ENCODE assay signal across 10 cellular contexts in the genomic region with DNA sequence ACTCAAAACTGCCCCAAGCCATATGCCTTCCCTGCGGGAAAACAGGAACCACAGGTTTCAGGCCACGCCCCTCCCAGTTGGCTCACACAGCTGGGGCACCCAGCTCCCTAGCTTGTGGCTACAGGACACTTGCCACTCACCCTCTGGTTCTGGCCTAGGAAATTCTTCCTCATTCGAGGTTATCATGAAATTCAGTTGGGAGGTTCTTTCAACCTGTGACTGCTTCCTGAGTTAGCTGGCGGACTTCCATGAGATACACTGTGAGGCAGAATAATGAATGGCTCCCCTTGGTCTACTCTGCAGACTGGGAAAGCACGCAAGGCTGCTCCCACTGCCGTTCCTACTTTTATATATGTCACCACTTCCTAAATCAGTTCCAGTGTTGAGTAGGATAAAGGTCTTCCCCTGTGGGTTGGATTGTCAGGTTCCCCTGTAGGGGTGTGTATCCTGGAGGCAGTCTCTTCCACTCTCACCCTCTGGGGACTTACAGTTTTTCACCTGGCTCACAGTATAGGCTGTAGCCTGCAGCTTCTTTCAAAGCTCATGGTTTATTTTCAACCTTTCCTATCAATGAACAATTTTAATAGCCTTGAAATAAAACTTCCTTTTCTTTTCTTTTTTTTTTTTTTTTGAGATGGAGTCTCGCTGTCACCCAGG. TPM values are rescaled to one million over a fixed set of nuclear protein-coding genes. Genes with fewer than 3 reads are reported as not detected.
DNase-seq lines count a peak whose midpoint lies in the region; ATAC-seq, FAIRE-seq and TF ChIP-seq lines count a peak whose summit lies in the region.
"Had no signal": no experiment of that assay in that cellular context is flagged by ENCODE, and none has a peak within 500 bp of the region (broad histone marks: within the 10 kb centered on the region; RNA-seq: fewer than 3 reads in every experiment).

No MANE protein-coding gene starts in this region.

- H3K27ac ChIP-seq in GM23248: no peak overlapping the region
- H3K27ac ChIP-seq in mucosa of rectum (ENCODE audit: low read depth in 2 of 2, low read length in 2 of 2): peak overlapping the region; percentile 85

- ATAC-seq in HG03045 (IDR thresholded peaks at IDR 0.05; ENCODE audit: unreplicated experiment): no peak
- ATAC-seq in natural killer cell treated with Interleukin-12 subunit alpha and Interleukin-12 subunit beta and Interleukin-15 and Interleukin-18, amount 100 ng/mL, for 72 hours: no peak
- no peak for ATAC-seq in GM21529 (IDR thresholded peaks at IDR 0.05; ENCODE audit: unreplicated experiment)

- in situ Hi-C loops in GM23248 (cut with MboI): no loop called here

- H3K27me3 Mint-ChIP-seq in natural killer cell treated with Interleukin-12 subunit alpha and Interleukin-12 subunit beta and Interleukin-15 and Interleukin-18, amount 100 ng/mL, for 72 hours: no peaks in the 10 kb centered on the region
- H3K27me3 Mint-ChIP-seq: activated CD4-positive, alpha-beta memory T cell treated with anti-CD3 and anti-CD28 coated beads, Interleukin-2, amount 10 ng/mL, durations not matched to agents 7 days and 5 days had no signal

- peaks cover 9% of the 10 kb centered on the region; the same call in 1 of the 2 replicates for H3K79me2 ChIP-seq in GM23248 (ENCODE audit: insufficient read depth)

- no peaks in the 10 kb centered on the region for H3K27me3 ChIP-seq in GM23248 (replicated peaks; ENCODE audit: insufficient read depth)
- no peaks in the 10 kb centered on the region for H3K27me3 ChIP-seq in bronchial epithelial cell (ENCODE audit: control insufficient read depth, insufficient read depth, low read length)
- H3K27me3 ChIP-seq in mucosa of rectum (ENCODE audit: control insufficient read depth in 2 of 2, insufficient read depth in 2 of 2, low read length in 2 of 2): no peaks in the 10 kb centered on the region

- H3K27ac Mint-ChIP-seq in natural killer cell treated with Interleukin-12 subunit alpha and Interleukin-12 subunit beta and Interleukin-15 and Interleukin-18, amount 100 ng/mL, for 72 hours: no peak overlapping the region
- H3K27ac Mint-ChIP-seq: activated CD4-positive, alpha-beta memory T cell treated with anti-CD3 and anti-CD28 coated beads, Interleukin-2, amount 10 ng/mL, durations not matched to agents 7 days and 5 days; mesothelial cell of epicardium had no signal

- no peaks in the 10 kb centered on the region for H3F3A ChIP-seq in GM23248 (ENCODE audit: insufficient read depth)

- peaks cover 11 to 27% of the 10 kb centered on the region in 2 donors for H3K4me1 Mint-ChIP-seq in natural killer cell treated with Interleukin-12 subunit alpha and Interleukin-12 subunit beta and Interleukin-15 and Interleukin-18, amount 100 ng/mL, for 72 hours (ENCODE audit: low read depth in 2 of 2)

- no peaks in the 10 kb centered on the region for H3K9me2 ChIP-seq in GM23248 (ENCODE audit: insufficient read depth)

- 77 to 83% methylated on average over 7 of the region's 7 CpGs for WGBS in GM23248 (ENCODE audit: low coverage in 1 of 2, low lambda C conversion rate in 2 of 2, missing lambda C conversion rate in 2 of 2), 2 experiments

- no peaks in the 10 kb centered on the region for H4K20me1 ChIP-seq in GM23248 (ENCODE audit: insufficient read depth)

- no peak overlapping the region for H3K4me3 ChIP-seq in GM23248
- H3K4me3 ChIP-seq in bronchial epithelial cell (ENCODE audit: low read depth, low read length): no peak overlapping the region
- peak overlapping the region in 1 of 2 donors; percentile 7 for H3K4me3 ChIP-seq in mucosa of rectum (ENCODE audit: low read length in 2 of 2)

- H3K36me3 ChIP-seq in GM23248 (ENCODE audit: low read depth): peaks cover 5% of the 10 kb centered on the region; the same call in 1 of the 2 replicates
- H3K36me3 ChIP-seq in bronchial epithelial cell (ENCODE audit: control insufficient read depth, insufficient read depth, low read length): no peaks in the 10 kb centered on the region
- peaks cover 0 to 4% of the 10 kb centered on the region in 2 donors for H3K36me3 ChIP-seq in mucosa of rectum (ENCODE audit: control insufficient read depth in 2 of 2, insufficient read depth in 2 of 2, low read length in 2 of 2)

- DNase-seq in GM23248 (peak; percentile 1), NCI-H2107 (lab: John Stamatoyannopoulos, UW) (peak; percentile 4), bronchial epithelial cell (ENCODE audit: low read depth) (peak; percentile 90), NCI-H524 treated with DMSO at 0.1 percent for 48 hours (lab: John Stamatoyannopoulos, UW) (no peak)
- DNase-seq in natural killer cell treated with Interleukin-12 subunit alpha and Interleukin-12 subunit beta and Interleukin-15 and Interleukin-18, amount 100 ng/mL, for 72 hours (ENCODE audit: low spot score): no peak

- FAIRE-seq in bronchial epithelial cell (lab: Jason Lieb, UNC): peak; percentile 70

- H3K9ac ChIP-seq in GM23248 (no peak overlapping the region), mucosa of rectum (ENCODE audit: low read depth in 1 of 2, low read length in 2 of 2) (peak overlapping the region in 1 of 2 donors; percentile 38)

- no peaks in the 10 kb centered on the region for H3K36me3 Mint-ChIP-seq in natural killer cell treated with Interleukin-12 subunit alpha and Interleukin-12 subunit beta and Interleukin-15 and Interleukin-18, amount 100 ng/mL, for 72 hours

- no peak overlapping the region for H3K4me2 ChIP-seq in GM23248 (ENCODE audit: unreplicated experiment)

- H3K4me3 Mint-ChIP-seq in natural killer cell treated with Interleukin-12 subunit alpha and Interleukin-12 subunit beta and Interleukin-15 and Interleukin-18, amount 100 ng/mL, for 72 hours: no peak overlapping the region
- H3K4me3 Mint-ChIP-seq: activated CD4-positive, alpha-beta memory T cell treated with anti-CD3 and anti-CD28 coated beads, Interleukin-2, amount 10 ng/mL, durations not matched to agents 7 days and 5 days; mesothelial cell of epicardium had no signal

- H3K9me3 ChIP-seq in GM23248 (ENCODE audit: low read depth) (no peaks in the 10 kb centered on the region), mucosa of rectum (ENCODE audit: control insufficient read depth in 2 of 2, low read length in 2 of 2) (no peaks in the 10 kb centered on the region)

- H3K4me1 ChIP-seq in GM23248 (ENCODE audit: insufficient read depth): no peaks in the 10 kb centered on the region
- peaks cover 13 to 18% of the 10 kb centered on the region in 2 donors for H3K4me1 ChIP-seq in mucosa of rectum (ENCODE audit: control insufficient read depth in 2 of 2, insufficient read depth in 2 of 2, low read length in 2 of 2)

- TF ChIP-seq CTCF in bronchial epithelial cell (IDR thresholded peaks at IDR 0.05; ENCODE audit: insufficient read depth, low read length, severe bottlenecking): no peak

- no peaks in the 10 kb centered on the region for H3K9me3 Mint-ChIP-seq in natural killer cell treated with Interleukin-12 subunit alpha and Interleukin-12 subunit beta and Interleukin-15 and Interleukin-18, amount 100 ng/mL, for 72 hours

- H2AFZ ChIP-seq in GM23248: no peak overlapping the region

RNA-seq across cellular contexts. Expression of a gene that starts 37.0 kb away (rescaled TPM):
- total RNA-seq in GM23248 (2014; rRNA removed; shearing (Covaris generic)): not detected in 2 replicates
- polyA plus RNA-seq in GM23248 (2016; fragmentation: Nextera tagmentation; extraction: Ambion mirVana): 0.23 and 0.39 TPM in 2 replicates
- under 0.01 TPM in 1 of 2 replicates, not detected in the other for total RNA-seq in bronchial epithelial cell
- not detected for total RNA-seq in natural killer cell treated with Interleukin-12 subunit alpha and Interleukin-12 subunit beta and Interleukin-15 and Interleukin-18, amount 100 ng/mL, for 72 hours
- total RNA-seq: activated CD4-positive, alpha-beta memory T cell treated with anti-CD3 and anti-CD28 coated beads, Interleukin-2, amount 10 ng/mL, durations not matched to agents 7 days and 5 days; mesothelial cell of epicardium had no signal

RNA-seq across cellular contexts. Expression of a gene that starts 56.9 kb away (rescaled TPM):
- total RNA-seq in GM23248 (2014; rRNA removed; shearing (Covaris generic)): 26.0 and 53.6 TPM in 2 replicates
- polyA plus RNA-seq in GM23248 (2016; fragmentation: Nextera tagmentation; extraction: Ambion mirVana): 20.7 and 22.9 TPM in 2 replicates
- total RNA-seq in bronchial epithelial cell: 36.3 and 53.3 TPM in 2 replicates
- 10 to 100 TPM; 41.0 to 56.2 TPM for total RNA-seq in natural killer cell treated with Interleukin-12 subunit alpha and Interleukin-12 subunit beta and Interleukin-15 and Interleukin-18, amount 100 ng/mL, for 72 hours

RNA-seq across cellular contexts. Expression of a gene that starts 57.0 kb away (rescaled TPM):
- 2.5 and 7.6 TPM in 2 replicates for total RNA-seq in GM23248 (2014; rRNA removed; shearing (Covaris generic))
- 3.2 and 4.2 TPM in 2 replicates for polyA plus RNA-seq in GM23248 (2016; fragmentation: Nextera tagmentation; extraction: Ambion mirVana)
- 9.2 and 9.7 TPM in 2 replicates for total RNA-seq in bronchial epithelial cell
- 10 to 100 TPM in 1 of 2 donors, 1 to 10 TPM in 1; 6.4 to 10.0 TPM for total RNA-seq in natural killer cell treated with Interleukin-12 subunit alpha and Interleukin-12 subunit beta and Interleukin-15 and Interleukin-18, amount 100 ng/mL, for 72 hours

Comparison
In these comparisons a context has a peak if more than half of its experiments do, and no peak if none do; other contexts are left out.
1. DNase-seq: peak in GM23248 (single experiment), NCI-H2107 (single experiment) and bronchial epithelial cell (single experiment); none in natural killer cell treated with Interleukin-12 subunit alpha and Interleukin-12 subunit beta and Interleukin-15 and Interleukin-18, amount 100 ng/mL, for 72 hours (single experiment) and NCI-H524 treated with DMSO at 0.1 percent for 48 hours (single experiment).